ENCODE assay signal across 15 cellular contexts in the genomic region with DNA sequence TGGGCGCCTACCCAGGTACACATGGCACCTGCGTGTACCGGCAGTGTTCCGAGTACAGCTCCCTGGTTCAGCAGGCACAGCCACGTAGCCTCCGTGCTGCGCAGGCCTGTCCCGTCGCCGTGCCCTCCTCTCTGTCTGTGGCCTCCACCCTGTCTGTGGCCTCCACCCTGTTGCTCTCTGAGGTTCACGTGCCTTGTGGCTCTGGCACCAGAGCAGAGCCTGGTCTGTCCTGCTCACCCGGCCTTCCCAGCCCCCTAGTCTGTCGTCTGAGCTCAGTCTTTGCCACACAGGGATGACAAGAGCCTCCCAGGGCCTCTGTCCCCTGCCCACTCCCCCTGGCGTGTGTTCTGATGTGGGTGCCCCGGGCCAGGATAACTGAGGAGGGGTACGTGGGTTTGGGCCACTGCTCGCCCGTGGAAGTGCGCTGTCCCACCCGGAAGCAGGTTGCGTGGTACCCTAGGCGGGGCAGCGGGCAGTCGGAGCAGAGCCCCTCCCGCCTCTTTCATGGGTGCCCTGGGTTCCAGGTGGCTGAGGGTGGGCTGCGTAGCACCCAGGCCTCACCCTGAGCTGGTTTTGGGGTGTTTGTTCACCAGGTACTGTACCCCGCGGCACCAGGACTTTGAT.
DNase-seq lines count a peak whose midpoint lies in the region; ATAC-seq and TF ChIP-seq lines count a peak whose summit lies in the region.
"Had no signal": no experiment of that assay in that cellular context is flagged by ENCODE, and none has a peak within 500 bp of the region (broad histone marks: within the 10 kb centered on the region; RNA-seq: fewer than 3 reads in every experiment).

No MANE protein-coding gene starts in this region.

- H3K23ac ChIP-seq in neuronal stem cell (ENCODE audit: low read depth, low read length, poor library complexity), result peak overlapping the region; percentile 60

- H2BK15ac ChIP-seq in neuronal stem cell (ENCODE audit: low read length), result no peak overlapping the region

- peak overlapping the region; percentile 28 for H2BK120ac ChIP-seq in neuronal stem cell (ENCODE audit: low read depth, low read length)

- H3K9ac ChIP-seq in BLaER1, result no peak overlapping the region
- H3K9ac ChIP-seq in neuronal stem cell (ENCODE audit: low read depth, low read length, poor library complexity), result peak overlapping the region; percentile 81

- H3K14ac ChIP-seq in neuronal stem cell (ENCODE audit: low read length), result no peak overlapping the region

- DNase-seq in dorsolateral prefrontal cortex, result no peak
- no peak for DNase-seq in neuronal stem cell (ENCODE audit: low spot score)
- DNase-seq in adrenal gland, result no peak
- no peak for DNase-seq in COLO668 (lab: John Stamatoyannopoulos, UW; ENCODE audit: unreplicated experiment)
- DNase-seq in thyroid gland, result no peak
- DNase-seq: ACHN; CD8-positive, alpha-beta memory T cell; DMS53; H9 had no signal

- H2AFZ ChIP-seq in neuronal stem cell (ENCODE audit: low read length), result no peak overlapping the region
- H2AFZ ChIP-seq: GM23338 had no signal

- intact Hi-C loops in dorsolateral prefrontal cortex (cut with DNase I), result no loop called here
- intact Hi-C loops in adrenal gland (cut with DNase I), result loop anchor here (10.0 kb wide), 2 partner anchors 334 to 444 kb away; no protein-coding TSS in a partner anchor
- intact Hi-C loops in thyroid gland (cut with DNase I), result no loop called here

- H3K9me3 ChIP-seq in BLaER1 (no peaks in the 10 kb centered on the region), HEK293 (ENCODE audit: control insufficient read depth, insufficient read depth, low read depth, low read length) (no peaks in the 10 kb centered on the region), neuronal stem cell (replicated peaks in 1 of 2; ENCODE audit: control insufficient read depth in 2 of 2, insufficient read depth in 1 of 2, low read depth in 1 of 2, low read length in 2 of 2) (no peaks in the 10 kb centered on the region), adrenal gland (replicated peaks in 1 of 3) (no peaks in the 10 kb centered on the region), thyroid gland (no peaks in the 10 kb centered on the region)

- peak overlapping the region; percentile 16 for H2BK12ac ChIP-seq in neuronal stem cell (ENCODE audit: low read length)

- H2BK5ac ChIP-seq in neuronal stem cell (ENCODE audit: low read length), result no peak overlapping the region

- H4K20me1 ChIP-seq in BLaER1, result peaks cover 90% of the 10 kb centered on the region

- H4K91ac ChIP-seq in neuronal stem cell (ENCODE audit: low read depth, low read length, poor library complexity), result no peak overlapping the region

- H2AK5ac ChIP-seq in neuronal stem cell (ENCODE audit: low read depth, low read length), result peak overlapping the region; percentile 46

- H3K36me3 ChIP-seq in BLaER1 (peaks cover 90% of the 10 kb centered on the region), HEK293 (ENCODE audit: control insufficient read depth in 2 of 2, insufficient read depth in 1 of 2, low read length in 2 of 2) (peaks cover 0 to 34% of the 10 kb centered on the region in 2 experiments; a peak in 2 of 3 replicates), neuronal stem cell (replicated peaks in 1 of 2; ENCODE audit: control insufficient read depth in 2 of 2, insufficient read depth in 2 of 2, low read length in 2 of 2) (peaks cover 16 to 63% of the 10 kb centered on the region in 2 donors), adrenal gland (replicated peaks in 1 of 2) (peaks cover 0 to 28% of the 10 kb centered on the region in 2 donors), thyroid gland (peaks cover 17 to 31% of the 10 kb centered on the region in 2 donors)

- H3K27me3 ChIP-seq in BLaER1 (no peaks in the 10 kb centered on the region), dorsolateral prefrontal cortex (no peaks in the 10 kb centered on the region), neuronal stem cell (ENCODE audit: control insufficient read depth in 3 of 3, insufficient read depth in 3 of 3, low read depth in 1 of 3, low read length in 3 of 3) (no peaks in the 10 kb centered on the region), adrenal gland (no peaks in the 10 kb centered on the region), thyroid gland (no peaks in the 10 kb centered on the region)

- H4K8ac ChIP-seq in neuronal stem cell (ENCODE audit: low read depth, low read length), result no peak overlapping the region

- H3K4me1 ChIP-seq in BLaER1 (peaks cover 35% of the 10 kb centered on the region), HEK293 (ENCODE audit: control insufficient read depth, insufficient read depth, low read length) (no peaks in the 10 kb centered on the region), neuronal stem cell (ENCODE audit: control insufficient read depth in 2 of 2, insufficient read depth in 1 of 2, low read depth in 1 of 2, low read length in 2 of 2) (no peaks in the 10 kb centered on the region), adrenal gland (replicated peaks in 1 of 2) (peaks cover 7 to 28% of the 10 kb centered on the region in 2 donors), thyroid gland (peaks cover 19 to 29% of the 10 kb centered on the region in 2 donors)

- POLR2A ChIA-PET in HEK293 (lab: Yijun Ruan, JAX), result no interaction called here

- ATAC-seq in HG02981 (IDR thresholded peaks at IDR 0.05; ENCODE audit: unreplicated experiment), result no peak
- ATAC-seq: GM12878, GM23338, K562 had no signal

- H3K4ac ChIP-seq in neuronal stem cell (ENCODE audit: low read length), result no peak overlapping the region

- H3K18ac ChIP-seq in neuronal stem cell (ENCODE audit: low read length), result no peak overlapping the region

- TF ChIP-seq CTCF in HEK293 (tag by site-specific recombination; IDR thresholded peaks at IDR 0.05), result no peak
- no peak for TF ChIP-seq CTCF in dorsolateral prefrontal cortex (IDR thresholded peaks at IDR 0.05 in 54 of 56, conservative IDR thresholded peaks at IDR 0.05 in 2 of 56; ENCODE audit: low read depth in 1 of 56, partially characterized antibody in 56 of 56)
- no peak for TF ChIP-seq CTCF in adrenal gland (IDR thresholded peaks at IDR 0.05)
- no peak for TF ChIP-seq CTCF in thyroid gland (IDR thresholded peaks at IDR 0.05)

- TF ChIP-seq POLR2A in adrenal gland (IDR thresholded peaks at IDR 0.05) (no peak), thyroid gland (IDR thresholded peaks at IDR 0.05) (no peak)

- no CpG with 5 or more reads among the region's 28 CpGs for WGBS in neuronal stem cell (ENCODE audit: extremely low coverage in 2 of 2, insufficient read length in 2 of 2, insufficient replicate concordance in 1 of 2), 2 donors
- WGBS in adrenal gland, 4 donors, result 72 to 88% (median 87%) methylated on average over 9 to 28 of the region's 28 CpGs
- 96 to 100% methylated on average over 8 to 21 of the region's 28 CpGs for WGBS in thyroid gland, 2 donors

- CTCF ChIA-PET in HEK293 (lab: Yijun Ruan, JAX), result no interaction called here

- no peak overlapping the region for H3K4me3 ChIP-seq in BLaER1
- no peak overlapping the region for H3K4me3 ChIP-seq in HEK293 (ENCODE audit: low read depth, low read length)
- H3K4me3 ChIP-seq in dorsolateral prefrontal cortex, result no peak overlapping the region
- H3K4me3 ChIP-seq in neuronal stem cell (ENCODE audit: low read length in 2 of 2), result peak overlapping the region in 1 of 2 donors; percentile 38
- H3K4me3 ChIP-seq in adrenal gland, result no peak overlapping the region
- no peak overlapping the region for H3K4me3 ChIP-seq in thyroid gland (replicated peaks in 1 of 3)
- H3K4me3 ChIP-seq: GM12878, GM23338, K562 had no signal

- H3K79me1 ChIP-seq in neuronal stem cell (ENCODE audit: low read depth, low read length), result peaks cover 16% of the 10 kb centered on the region

- H3K4me2 ChIP-seq in BLaER1, result no peak overlapping the region
- H3K4me2 ChIP-seq in neuronal stem cell (ENCODE audit: insufficient read depth, low read length, poor library complexity, severe bottlenecking), result no peak overlapping the region
- H3K4me2 ChIP-seq: GM23338 had no signal

- H3K27ac ChIP-seq in BLaER1 (0 out of 2 replicates have a peak overlapping the region, but pooled peaks have one; percentile 2), HEK293 (ENCODE audit: extremely low read depth, low read depth, low read length) (no peak overlapping the region), dorsolateral prefrontal cortex (peak overlapping the region in 33 of 59 donors; percentile 4 to 93 (median 51)), neuronal stem cell (replicated peaks; ENCODE audit: low read length) (peak overlapping the region; percentile 32), adrenal gland (no peak overlapping the region), thyroid gland (no peak overlapping the region)

TF ChIP-seq in HEK293, 187 proteins besides CTCF, POLR2A, EP300 and RAD21:
- TF ChIP-seq ZNF555 (tag by site-specific recombination; conservative IDR thresholded peaks at IDR 0.05) (no peak), SCRT2 (tag by site-specific recombination; IDR thresholded peaks at IDR 0.05) (0 out of 2 replicates have a peak, but pooled peaks have one; percentile 30)

Comparison
In these comparisons a context has a peak if more than half of its experiments do, and no peak if none do; other contexts are left out.
1. H3K27ac ChIP-seq: peak in BLaER1 (single experiment), dorsolateral prefrontal cortex (33 of 59) and neuronal stem cell (single experiment); none in HEK293 (single experiment), adrenal gland (0 of 5) and thyroid gland (0 of 3).
2. intact Hi-C loops: an anchor here in adrenal gland (10.0 kb wide); none called in dorsolateral prefrontal cortex and thyroid gland.